Comparison of ENCODE assay signal across 8 cellular contexts in the genomic region with DNA sequence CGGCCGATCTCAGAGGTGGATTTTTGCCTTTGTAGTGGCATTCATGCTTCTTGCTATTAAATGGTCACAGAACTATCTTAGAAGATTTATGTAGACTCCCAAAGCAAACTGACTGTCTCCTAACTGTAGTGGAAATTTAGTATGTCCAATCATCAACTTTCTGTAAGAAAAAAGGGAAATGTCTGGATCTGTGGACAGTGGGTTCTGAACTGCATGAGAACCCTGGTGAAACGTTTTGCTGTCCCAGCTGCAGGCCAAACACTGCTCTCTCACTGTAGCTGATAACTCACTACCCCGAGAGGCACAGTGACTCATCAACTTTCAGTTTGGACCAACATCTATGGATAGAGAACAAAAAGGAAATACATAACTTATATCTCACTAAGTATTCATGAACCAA.
DNase-seq lines count a peak whose midpoint lies in the region; ATAC-seq, FAIRE-seq and TF ChIP-seq lines count a peak whose summit lies in the region.

No MANE protein-coding gene starts in this region.

- no peak overlapping the region for H2BK5ac ChIP-seq in H1 (ENCODE audit: low read depth, low read length)

- no peak for TF ChIP-seq CTCF in HFFc6 (IDR thresholded peaks at IDR 0.05)
- TF ChIP-seq CTCF in H1 (IDR thresholded peaks at IDR 0.05; ENCODE audit: control extremely low read depth in 1 of 3, insufficient read depth in 1 of 3, low read depth in 1 of 3, low read length in 3 of 3): no peak
- no peak for TF ChIP-seq CTCF in mucosa of descending colon (IDR thresholded peaks at IDR 0.05)

- no peaks in the 10 kb centered on the region for H3K23me2 ChIP-seq in H1 (ENCODE audit: low read depth, low read length)

- H2BK15ac ChIP-seq in H1 (ENCODE audit: low read length): no peak overlapping the region

- H3K9ac ChIP-seq in H1 (replicated peaks in 1 of 4; ENCODE audit: extremely low read depth in 1 of 4, low read depth in 3 of 4, low read length in 3 of 4): no peak overlapping the region

- H3K36me3 ChIP-seq in H1 (ENCODE audit: control insufficient read depth in 2 of 4, insufficient read depth in 4 of 4, low read length in 3 of 4) (no peaks in the 10 kb centered on the region), mucosa of descending colon (ENCODE audit: low read depth) (no peaks in the 10 kb centered on the region)

- H3K56ac ChIP-seq in H1 (replicated peaks; ENCODE audit: insufficient read length, low read depth, low read length): no peak overlapping the region

- H3K9me3 Mint-ChIP-seq in HFFc6: no peaks in the 10 kb centered on the region
- H3K9me3 Mint-ChIP-seq in activated T-cell treated with anti-CD3 and anti-CD28 coated beads, Interleukin-2, amount 50 U/mL, for 72 hours: no peaks in the 10 kb centered on the region
- no peaks in the 10 kb centered on the region for H3K9me3 Mint-ChIP-seq in activated CD4-positive, alpha-beta T cell treated with anti-CD3 and anti-CD28 coated beads, Interleukin-2, amount 10 ng/mL, durations not matched to agents 7 days and 5 days

- no peak overlapping the region for H3K23ac ChIP-seq in H1 (ENCODE audit: insufficient read length)

- no peak overlapping the region for H3K4ac ChIP-seq in H1 (replicated peaks; ENCODE audit: insufficient read length, low read depth, low read length)

- H3K27me3 Mint-ChIP-seq in HFFc6 (ENCODE audit: insufficient read depth): no peaks in the 10 kb centered on the region; the same call in 1 of the 2 replicates
- H3K27me3 Mint-ChIP-seq in activated T-cell treated with anti-CD3 and anti-CD28 coated beads, Interleukin-2, amount 50 U/mL, for 72 hours (ENCODE audit: low read depth): no peaks in the 10 kb centered on the region
- H3K27me3 Mint-ChIP-seq in activated CD4-positive, alpha-beta T cell treated with anti-CD3 and anti-CD28 coated beads, Interleukin-2, amount 10 ng/mL, durations not matched to agents 7 days and 5 days: no peaks in the 10 kb centered on the region

- no peak overlapping the region for H3K27ac ChIP-seq in H1 (ENCODE audit: low read depth, low read length)

- H4K91ac ChIP-seq in H1 (replicated peaks; ENCODE audit: insufficient read length, low read length): no peak overlapping the region

- no peak overlapping the region for H4K8ac ChIP-seq in H1 (ENCODE audit: extremely low read depth, insufficient read depth, low read length)

- TF ChIP-seq RAD21 in H1 (IDR thresholded peaks at IDR 0.05 in 1 of 2, conservative IDR thresholded peaks at IDR 0.05 in 1 of 2; ENCODE audit: low read depth in 2 of 2, low read length in 2 of 2): no peak

- H2BK20ac ChIP-seq in H1 (ENCODE audit: low read length): no peak overlapping the region

- no peaks in the 10 kb centered on the region for H3K36me3 Mint-ChIP-seq in HFFc6 (ENCODE audit: low read depth)
- H3K36me3 Mint-ChIP-seq in activated T-cell treated with anti-CD3 and anti-CD28 coated beads, Interleukin-2, amount 50 U/mL, for 72 hours (ENCODE audit: insufficient read depth in 2 of 2): no peaks in the 10 kb centered on the region
- H3K36me3 Mint-ChIP-seq in activated CD4-positive, alpha-beta T cell treated with anti-CD3 and anti-CD28 coated beads, Interleukin-2, amount 10 ng/mL, durations not matched to agents 7 days and 5 days (ENCODE audit: low read depth): no peaks in the 10 kb centered on the region

- no peak overlapping the region for H3K14ac ChIP-seq in H1 (ENCODE audit: insufficient read length)

- H3K9me3 ChIP-seq in H1 (ENCODE audit: insufficient read depth in 2 of 2, low read depth in 1 of 2, low read length in 1 of 2): no peaks in the 10 kb centered on the region
- H3K9me3 ChIP-seq in mucosa of descending colon: no peaks in the 10 kb centered on the region

- no peak overlapping the region for H2AK5ac ChIP-seq in H1 (ENCODE audit: low read depth, low read length)

- H3K79me1 ChIP-seq in H1 (ENCODE audit: low read depth, low read length): no peaks in the 10 kb centered on the region

- no peak overlapping the region for H3K4me2 ChIP-seq in H1 (ENCODE audit: insufficient read depth in 1 of 2, low read depth in 2 of 2, low read length in 2 of 2)

- no peaks in the 10 kb centered on the region for H4K20me1 ChIP-seq in H1 (replicated peaks in 1 of 2; ENCODE audit: control insufficient read depth in 1 of 2, insufficient read depth in 2 of 2, low read length in 2 of 2)

- no peak for TF ChIP-seq EP300 in H1 (IDR thresholded peaks at IDR 0.05; ENCODE audit: borderline replicate concordance in 1 of 2, low read depth in 2 of 2, low read length in 2 of 2)

- H3K4me3 ChIP-seq in H1 (ENCODE audit: extremely low read depth in 1 of 4, insufficient read depth in 2 of 4, low read depth in 3 of 4, low read length in 4 of 4) (no peak overlapping the region), mucosa of descending colon (no peak overlapping the region)

- ATAC-seq in mucosa of descending colon: peak; percentile 48
- no peak for ATAC-seq in activated T-cell treated with anti-CD3 and anti-CD28 coated beads, Interleukin-2, amount 50 U/mL, for 72 hours (replicated peaks in 1 of 2)
- ATAC-seq in HG03097 (IDR thresholded peaks at IDR 0.05; ENCODE audit: low FRiP score, unreplicated experiment): no peak

- intact Hi-C loops in mucosa of descending colon (cut with DNase I, micrococcal nuclease): no loop called here

- DNase-seq in GM12891 (ENCODE audit: insufficient read length, low spot score): no peak
- peak; percentile 67 for DNase-seq in HFFc6
- DNase-seq in NCI-H526 treated with DMSO at 0.1 percent for 48 hours (lab: John Stamatoyannopoulos, UW): peak; percentile 47
- no peak for DNase-seq in H1 (ENCODE audit: low read depth in 1 of 2, low spot score in 2 of 2)
- peak in 1 of 3 donors; percentile 50 for DNase-seq in mucosa of descending colon
- DNase-seq in activated T-cell treated with anti-CD3 and anti-CD28 coated beads, Interleukin-2, amount 50 U/mL, for 72 hours: no peak
- DNase-seq in activated CD4-positive, alpha-beta T cell treated with anti-CD3 and anti-CD28 coated beads, Interleukin-2, amount 10 ng/mL, durations not matched to agents 7 days and 5 days: no peak

- H3K18ac ChIP-seq in H1 (ENCODE audit: extremely low read depth, low read length): no peak overlapping the region

- H3K4me1 Mint-ChIP-seq in HFFc6 (ENCODE audit: low read depth): peaks cover 36% of the 10 kb centered on the region
- H3K4me1 Mint-ChIP-seq in activated T-cell treated with anti-CD3 and anti-CD28 coated beads, Interleukin-2, amount 50 U/mL, for 72 hours (ENCODE audit: low read depth): no peaks in the 10 kb centered on the region
- no peaks in the 10 kb centered on the region for H3K4me1 Mint-ChIP-seq in activated CD4-positive, alpha-beta T cell treated with anti-CD3 and anti-CD28 coated beads, Interleukin-2, amount 10 ng/mL, durations not matched to agents 7 days and 5 days

- peak overlapping the region; percentile 93 for H3K27ac Mint-ChIP-seq in HFFc6
- H3K27ac Mint-ChIP-seq in activated T-cell treated with anti-CD3 and anti-CD28 coated beads, Interleukin-2, amount 50 U/mL, for 72 hours: no peak overlapping the region
- no peak overlapping the region for H3K27ac Mint-ChIP-seq in activated CD4-positive, alpha-beta T cell treated with anti-CD3 and anti-CD28 coated beads, Interleukin-2, amount 10 ng/mL, durations not matched to agents 7 days and 5 days

- no peak overlapping the region for H4K5ac ChIP-seq in H1 (ENCODE audit: insufficient read length, low read depth, low read length)

- H3K4me1 ChIP-seq in H1 (replicated peaks in 1 of 4; ENCODE audit: control insufficient read depth in 3 of 4, insufficient read depth in 4 of 4, low read length in 3 of 4) (peaks cover 0 to 3% (median 1%) of the 10 kb centered on the region in 4 experiments; a peak in 1 of 7 replicates), mucosa of descending colon (ENCODE audit: low read depth) (peaks cover 32% of the 10 kb centered on the region)

- H2AFZ ChIP-seq in H1 (ENCODE audit: low read length): no peak overlapping the region

- H3K27me3 ChIP-seq in H1 (replicated peaks in 1 of 4; ENCODE audit: control insufficient read depth in 3 of 4, extremely low read depth in 1 of 4, insufficient read depth in 3 of 4, low read length in 3 of 4): peaks cover 0 to 2% (median 0%) of the 10 kb centered on the region in 4 experiments; a peak in 1 of 7 replicates

- FAIRE-seq in GM12891 (lab: Jason Lieb, UNC) (no peak), H1 (lab: Jason Lieb, UNC) (no peak)

- no peak overlapping the region for H2BK12ac ChIP-seq in H1 (ENCODE audit: low read depth, low read length)

- H2BK120ac ChIP-seq in H1 (replicated peaks; ENCODE audit: low read depth, low read length): no peak overlapping the region

- TF ChIP-seq POLR2A in GM12891 (IDR thresholded peaks at IDR 0.05; ENCODE audit: low read depth, low read length) (no peak), H1 (IDR thresholded peaks at IDR 0.05; ENCODE audit: control extremely low read depth in 1 of 2, low read depth in 2 of 2, low read length in 2 of 2) (no peak)

- WGBS in H1 (ENCODE audit: extremely low coverage in 1 of 2, insufficient coverage in 1 of 2, insufficient read length in 1 of 2, insufficient replicate concordance in 2 of 2, low coverage in 1 of 2, low lambda C conversion rate in 2 of 2, missing lambda C conversion rate in 1 of 2), 2 experiments: 82% methylated on average over 4 of the region's 4 CpGs; no CpG with 5 or more reads in 1 of the 2 experiments

- no peaks in the 10 kb centered on the region for H3K79me2 ChIP-seq in H1 (ENCODE audit: control insufficient read depth in 1 of 2, insufficient read depth in 2 of 2, low read length in 2 of 2)

- peak overlapping the region; percentile 71 for H3K4me3 Mint-ChIP-seq in HFFc6
- H3K4me3 Mint-ChIP-seq in activated T-cell treated with anti-CD3 and anti-CD28 coated beads, Interleukin-2, amount 50 U/mL, for 72 hours: no peak overlapping the region
- H3K4me3 Mint-ChIP-seq in activated CD4-positive, alpha-beta T cell treated with anti-CD3 and anti-CD28 coated beads, Interleukin-2, amount 10 ng/mL, durations not matched to agents 7 days and 5 days: no peak overlapping the region

- CTCF ChIA-PET in H1 (lab: Charles Lee; ENCODE audit: partially characterized antibody): interaction anchor here (0.8 to 3.0 kb wide), 2 partner anchors 11 to 18 kb away, joined by 3 to 14 read pairs; no protein-coding TSS in a partner anchor
- CTCF ChIA-PET in activated CD4-positive, alpha-beta T cell treated with anti-CD3 and anti-CD28 coated beads, Interleukin-2, amount 10 ng/mL, durations not matched to agents 7 days and 5 days (lab: Charles Lee): no interaction called here

- POLR2A ChIA-PET in H1 (lab: Charles Lee; ENCODE audit: partially characterized antibody): no interaction called here
- POLR2A ChIA-PET in activated CD4-positive, alpha-beta T cell treated with anti-CD3 and anti-CD28 coated beads, Interleukin-2, amount 10 ng/mL, durations not matched to agents 7 days and 5 days (lab: Charles Lee): no interaction called here

TF ChIP-seq in GM12891, 5 proteins besides CTCF, POLR2A, EP300 and RAD21 (continues in another document):
- TF ChIP-seq POLR2AphosphoS5 (IDR thresholded peaks at IDR 0.05; ENCODE audit: low read depth, low read length): no peak
- no peak for TF ChIP-seq PAX5 (IDR thresholded peaks at IDR 0.05; ENCODE audit: insufficient read depth, low read length, severe bottlenecking)

TF ChIP-seq in H1, 55 proteins besides CTCF, POLR2A, EP300 and RAD21 (continues in another document):
- no peak for TF ChIP-seq TBP (IDR thresholded peaks at IDR 0.05; ENCODE audit: low read depth, low read length)
- TF ChIP-seq SRF (IDR thresholded peaks at IDR 0.05; ENCODE audit: low read depth, low read length): no peak
- peak; percentile 62; the same call in 1 of the 2 replicates for TF ChIP-seq MAFK (IDR thresholded peaks at IDR 0.05; ENCODE audit: low read depth, low read length)

Comparison
In these comparisons a context has a peak if more than half of its experiments do, and no peak if none do; other contexts are left out.
1. DNase-seq: peak in HFFc6 (single experiment) and NCI-H526 treated with DMSO at 0.1 percent for 48 hours (single experiment); none in GM12891 (single experiment), H1 (0 of 2), activated T-cell treated with anti-CD3 and anti-CD28 coated beads, Interleukin-2, amount 50 U/mL, for 72 hours (0 of 2) and activated CD4-positive, alpha-beta T cell treated with anti-CD3 and anti-CD28 coated beads, Interleukin-2, amount 10 ng/mL, durations not matched to agents 7 days and 5 days (single experiment).